Comparison of ENCODE assay signal across 8 cellular contexts in genomic region chr7:32957326-32958045, GRCh38. TPM values are rescaled to one million over a fixed set of nuclear protein-coding genes. Genes with fewer than 3 reads are reported as not detected.
DNase-seq lines count a peak whose midpoint lies in the region; ATAC-seq and TF ChIP-seq lines count a peak whose summit lies in the region.

A gene with protein sequence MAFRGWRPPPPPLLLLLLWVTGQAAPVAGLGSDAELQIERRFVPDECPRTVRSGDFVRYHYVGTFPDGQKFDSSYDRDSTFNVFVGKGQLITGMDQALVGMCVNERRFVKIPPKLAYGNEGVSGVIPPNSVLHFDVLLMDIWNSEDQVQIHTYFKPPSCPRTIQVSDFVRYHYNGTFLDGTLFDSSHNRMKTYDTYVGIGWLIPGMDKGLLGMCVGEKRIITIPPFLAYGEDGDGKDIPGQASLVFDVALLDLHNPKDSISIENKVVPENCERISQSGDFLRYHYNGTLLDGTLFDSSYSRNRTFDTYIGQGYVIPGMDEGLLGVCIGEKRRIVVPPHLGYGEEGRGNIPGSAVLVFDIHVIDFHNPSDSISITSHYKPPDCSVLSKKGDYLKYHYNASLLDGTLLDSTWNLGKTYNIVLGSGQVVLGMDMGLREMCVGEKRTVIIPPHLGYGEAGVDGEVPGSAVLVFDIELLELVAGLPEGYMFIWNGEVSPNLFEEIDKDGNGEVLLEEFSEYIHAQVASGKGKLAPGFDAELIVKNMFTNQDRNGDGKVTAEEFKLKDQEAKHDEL (plus strand): TSS chr7:32957440. CDS start chr7:32957574, 134 bp downstream.

- peak within 1 kb of the TSS; percentile 32; the same call in 1 of the 2 replicates for H3K9ac ChIP-seq in KMS-11

- no peaks in the 10 kb centered on the region for H3K4me1 ChIP-seq in KMS-11 (ENCODE audit: low read depth, poor library complexity, severe bottlenecking)

- no peaks in the 10 kb centered on the region for H4K20me1 ChIP-seq in KMS-11 (ENCODE audit: insufficient read depth)

- H3K4me3 Mint-ChIP-seq in activated naive CD4-positive, alpha-beta T cell treated with anti-CD3 and anti-CD28 coated beads, Interleukin-2, amount 50 U/mL, for 24 hours: peak within 1 kb of the TSS; percentile 86

- peak within 1 kb of the TSS; percentile 43 for H3K4me3 ChIP-seq in KMS-11 (IDR thresholded peaks at IDR 0.05; ENCODE audit: insufficient read depth, low read depth, low read length)

- peak within 1 kb of the TSS; percentile 90 for H2AFZ ChIP-seq in KMS-11 (ENCODE audit: low read depth)

- intact Hi-C loops in left colon (cut with DNase I, micrococcal nuclease): no loop called here

- no peak for DNase-seq in activated naive CD4-positive, alpha-beta T cell treated with anti-CD3 and anti-CD28 coated beads, Interleukin-2, amount 50 U/mL, for 16 hours
- DNase-seq in H4 (ENCODE audit: low spot score) (peak; percentile 61), SW 1271 (lab: John Stamatoyannopoulos, UW) (peak; percentile 57 to 77), dermis microvascular lymphatic vessel endothelial cell (ENCODE audit: low read depth in 2 of 2) (peak; percentile 64 to 85), left colon (peak; percentile 86 to 91)
- peak; percentile 28 for DNase-seq in stimulated activated CD8-positive, alpha-beta memory T cell treated with anti-CD3 and anti-CD28 coated beads, Interleukin-4, amount 100 ng/mL, for 48 hours

- H3K79me2 ChIP-seq in KMS-11 (ENCODE audit: insufficient read depth, low read depth): no peaks in the 10 kb centered on the region

- peaks cover 12% of the 10 kb centered on the region for H3K27me3 Mint-ChIP-seq in activated naive CD4-positive, alpha-beta T cell treated with anti-CD3 and anti-CD28 coated beads, Interleukin-2, amount 50 U/mL, for 24 hours

- no peaks in the 10 kb centered on the region for H3K27me3 ChIP-seq in KMS-11 (ENCODE audit: insufficient read depth, low read depth)

- H3K4me2 ChIP-seq in KMS-11: peak within 1 kb of the TSS; percentile 82

- H3K27ac ChIP-seq in KMS-11: no peak within 1 kb of the TSS

- no peaks in the 10 kb centered on the region for H3K9me3 Mint-ChIP-seq in activated naive CD4-positive, alpha-beta T cell treated with anti-CD3 and anti-CD28 coated beads, Interleukin-2, amount 50 U/mL, for 24 hours

- peaks cover 5% of the 10 kb centered on the region for H3K4me1 Mint-ChIP-seq in activated naive CD4-positive, alpha-beta T cell treated with anti-CD3 and anti-CD28 coated beads, Interleukin-2, amount 50 U/mL, for 24 hours

- TF ChIP-seq CTCF in KMS-11 (conservative IDR thresholded peaks at IDR 0.05; ENCODE audit: low read depth, low read length): no peak

- peak; percentile 93 for ATAC-seq in left colon

- H3K36me3 ChIP-seq in KMS-11 (ENCODE audit: insufficient read depth): no peaks in the 10 kb centered on the region

- no peak within 1 kb of the TSS for H3K27ac Mint-ChIP-seq in activated naive CD4-positive, alpha-beta T cell treated with anti-CD3 and anti-CD28 coated beads, Interleukin-2, amount 50 U/mL, for 24 hours

- H3K36me3 Mint-ChIP-seq in activated naive CD4-positive, alpha-beta T cell treated with anti-CD3 and anti-CD28 coated beads, Interleukin-2, amount 50 U/mL, for 24 hours: no peaks in the 10 kb centered on the region

RNA-seq across cellular contexts. Expression of the gene that starts here (rescaled TPM):
- 167 and 188 TPM in 2 replicates for total RNA-seq in H4 (2014; rRNA removed; shearing (Covaris generic))
- total RNA-seq in dermis microvascular lymphatic vessel endothelial cell (103 and 158 TPM in 2 replicates), left colon (100 to 1,000 TPM in 1 of 2 donors, 10 to 100 TPM in 1; 89.5 to 136 TPM)
